Comparison of ENCODE assay signal across 24 cellular contexts in the genomic region with DNA sequence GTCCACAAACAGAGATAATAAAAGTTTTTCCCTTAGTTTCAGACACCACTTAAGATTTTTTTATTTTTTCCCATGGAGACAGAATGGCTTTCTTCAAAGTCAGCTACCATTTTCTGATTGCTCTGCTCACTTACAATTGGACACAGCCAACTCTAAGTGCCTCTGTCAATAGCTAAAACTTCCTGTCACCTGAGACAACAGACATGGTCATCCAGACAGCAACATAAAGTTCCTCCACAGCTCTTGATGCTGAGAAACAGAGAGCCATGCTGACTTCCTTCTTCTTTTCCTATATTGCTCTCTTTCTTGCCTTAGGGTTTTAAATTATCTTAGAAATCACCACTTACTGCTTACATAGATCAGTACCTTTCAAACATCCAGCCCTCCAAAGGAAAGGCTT. TPM values are rescaled to one million over a fixed set of nuclear protein-coding genes. Genes with fewer than 3 reads are reported as not detected.
A peak's percentile ranks its signal among the peaks of the same experiment; 100 is the strongest.
DNase-seq lines count a peak whose midpoint lies in the region; ATAC-seq, FAIRE-seq and TF ChIP-seq lines count a peak whose summit lies in the region.
"Had no signal": no experiment of that assay in that cellular context is flagged by ENCODE, and none has a peak within 500 bp of the region (broad histone marks: within the 10 kb centered on the region; RNA-seq: fewer than 3 reads in every experiment).

No MANE protein-coding gene starts in this region.

- RAD21 ChIA-PET in GM12878 (lab: Charles Lee; ENCODE audit: unreplicated experiment) = interaction anchor here (1.1 kb wide), 1 partner anchor 24 kb away, joined by 4 read pairs; no protein-coding TSS in a partner anchor

- H3K4me3 ChIP-seq in IMR-90 (ENCODE audit: insufficient read depth, low read depth, low read length) = no peak overlapping the region
- no peak overlapping the region for H3K4me3 ChIP-seq in GM12878
- H3K4me3 ChIP-seq: lung, pancreas, vagina had no signal

- H3K9me3 ChIP-seq in IMR-90 (ENCODE audit: control insufficient read depth, insufficient read depth, low read length) (no peaks in the 10 kb centered on the region), GM12878 (replicated peaks; ENCODE audit: control insufficient read depth, insufficient read depth, low read length) (no peaks in the 10 kb centered on the region)
- H3K9me3 ChIP-seq: pancreas, vagina had no signal

- TF ChIP-seq EP300 in GM12878 (IDR thresholded peaks at IDR 0.05; ENCODE audit: borderline replicate concordance in 1 of 2, control insufficient read depth in 1 of 2, low read depth in 2 of 2, low read length in 2 of 2) = no peak

- CTCF ChIA-PET in IMR-90 (lab: Yijun Ruan, JAX) = no interaction called here
- CTCF ChIA-PET in GM12878 (lab: Yijun Ruan, JAX) = interaction anchor here (1.0 to 1.2 kb wide), 2 partner anchors 10 to 67 kb away, joined by 4 to 5 read pairs; no protein-coding TSS in a partner anchor

- no peak overlapping the region for H2AK9ac ChIP-seq in IMR-90 (replicated peaks; ENCODE audit: low read depth, low read length, poor library complexity)

- no peak overlapping the region for H3K4me2 ChIP-seq in IMR-90 (ENCODE audit: low read depth, low read length)
- H3K4me2 ChIP-seq in GM12878 (ENCODE audit: control insufficient read depth, insufficient read depth) = no peak overlapping the region

- no peak overlapping the region for H4K8ac ChIP-seq in IMR-90 (ENCODE audit: low read depth in 2 of 2, low read length in 2 of 2)

- H3K27ac ChIP-seq in IMR-90 (ENCODE audit: insufficient read depth, low read length) (no peak overlapping the region), GM12878 (ENCODE audit: control insufficient read depth, insufficient read depth) (no peak overlapping the region)
- H3K27ac ChIP-seq: C4-2B, pancreas, vagina had no signal

- H3K4ac ChIP-seq in IMR-90 (ENCODE audit: low read depth, low read length) = no peak overlapping the region

- SMC1A ChIA-PET in GM12878 (lab: Charles Lee; ENCODE audit: uncharacterized antibody, unreplicated experiment) = interaction anchor here (0.9 kb wide), 1 partner anchor 9 kb away, joined by 3 read pairs; no protein-coding TSS in a partner anchor

- no peak for ATAC-seq in activated T-cell treated with anti-CD3 and anti-CD28 coated beads, Interleukin-2, amount 50 U/mL, for 72 hours (replicated peaks in 1 of 2)
- no peak for ATAC-seq in IMR-90 (ENCODE audit: low read depth)
- peak; percentile 39 for ATAC-seq in GM12878
- ATAC-seq in stimulated activated effector memory CD8-positive, alpha-beta T cell treated with anti-CD3 and anti-CD28 coated beads, Interleukin-12 subunit alpha, Interleukin-12 subunit beta, amount 100 ng/mL, for 72 hours = no peak
- ATAC-seq: activated naive CD4-positive, alpha-beta T cell treated with anti-CD3 and anti-CD28 coated beads, Interleukin-2, amount 50 U/mL, for 72 hours; activated T-cell treated with anti-CD3 and anti-CD28 coated beads, Interleukin-2, amount 50 U/mL, for 4 hours; pancreas; right cardiac atrium had no signal

- H3K27me3 ChIP-seq in IMR-90 (ENCODE audit: control insufficient read depth, insufficient read depth, low read length) (no peaks in the 10 kb centered on the region), GM12878 (replicated peaks in 1 of 2; ENCODE audit: control insufficient read depth in 2 of 2, insufficient read depth in 2 of 2, low read length in 1 of 2) (no peaks in the 10 kb centered on the region)
- H3K27me3 ChIP-seq: pancreas, vagina had no signal

- FAIRE-seq in GM12878 (lab: Jason Lieb, UNC) = no peak
- FAIRE-seq: islet of Langerhans had no signal

- H3K23ac ChIP-seq in IMR-90 (ENCODE audit: low read depth, low read length) = 0 out of 2 replicates have a peak overlapping the region, but pooled peaks have one; percentile 51

- no peak overlapping the region for H4K91ac ChIP-seq in IMR-90 (ENCODE audit: insufficient read depth, low read depth, low read length)

- peaks cover 62% of the 10 kb centered on the region for H3K79me2 ChIP-seq in GM12878 (ENCODE audit: control insufficient read depth, insufficient read depth, low read length)

- H2AFZ ChIP-seq in IMR-90 (replicated peaks; ENCODE audit: low read length, poor library complexity) (no peak overlapping the region), GM12878 (ENCODE audit: control insufficient read depth, low read depth, low read length) (no peak overlapping the region)

- TF ChIP-seq RAD21 in IMR-90 (IDR thresholded peaks at IDR 0.05; ENCODE audit: low read length) (no peak), GM12878 (IDR thresholded peaks at IDR 0.05; ENCODE audit: insufficient read depth, low read depth, low read length) (no peak)

- H4K20me1 ChIP-seq in IMR-90 (ENCODE audit: insufficient read depth, low read length) (peaks cover 3% of the 10 kb centered on the region; the same call in 1 of the 2 replicates), GM12878 (ENCODE audit: control insufficient read depth, insufficient read depth) (no peaks in the 10 kb centered on the region)

- H3K56ac ChIP-seq in IMR-90 (ENCODE audit: extremely low read depth, insufficient read depth, low read length) = no peak overlapping the region

- H2BK120ac ChIP-seq in IMR-90 (ENCODE audit: low read depth, low read length) = no peak overlapping the region

- peaks cover 6 to 27% of the 10 kb centered on the region in 2 donors for H3K36me3 Mint-ChIP-seq in activated T-cell treated with anti-CD3 and anti-CD28 coated beads, Interleukin-2, amount 50 U/mL, for 72 hours (ENCODE audit: insufficient read depth in 2 of 2)
- peaks cover 77% of the 10 kb centered on the region for H3K36me3 Mint-ChIP-seq in stimulated activated effector memory CD8-positive, alpha-beta T cell treated with anti-CD3 and anti-CD28 coated beads, Interleukin-12 subunit alpha, Interleukin-12 subunit beta, amount 100 ng/mL, for 72 hours
- H3K36me3 Mint-ChIP-seq in activated T-helper 2 cell treated with anti-CD3 and anti-CD28 coated beads, Interferon-gamma antibody, Interleukin-2, Interleukin-4, amounts not matched to agents 10 μg/mL and 5 μg/mL and 100 μg/mL, durations not matched to agents 14 hours and 24 hours and 36 hours (ENCODE audit: low read depth) = peaks cover 58% of the 10 kb centered on the region

- POLR2A ChIA-PET in IMR-90 (lab: Charles Lee; ENCODE audit: unreplicated experiment) (interaction anchor here (0.6 kb wide), 1 partner anchor 11 kb away, joined by 4 read pairs; no protein-coding TSS in a partner anchor), GM12878 (lab: Charles Lee) (interaction anchor here (1.1 kb wide), 2 partner anchors 11 to 12 kb away, joined by 3 to 4 read pairs; a partner anchor contains a TSS)

- H2BK20ac ChIP-seq in IMR-90 (ENCODE audit: low read depth, low read length) = no peak overlapping the region

- DNase-seq in activated T-cell treated with anti-CD3 and anti-CD28 coated beads, Interleukin-2, amount 50 U/mL, for 72 hours = no peak
- DNase-seq in activated T-cell treated with anti-CD3 and anti-CD28 coated beads, Interleukin-2, amount 50 U/mL, for 48 hours = no peak
- DNase-seq in IMR-90 (no peak), GM12878 (ENCODE audit: low read depth, low spot score) (no peak), NCI-H1694 (lab: John Stamatoyannopoulos, UW) (no peak)
- no peak for DNase-seq in stimulated activated effector memory CD8-positive, alpha-beta T cell treated with anti-CD3 and anti-CD28 coated beads, Interleukin-12 subunit alpha, Interleukin-12 subunit beta, amount 100 ng/mL, for 72 hours (ENCODE audit: low spot score in 2 of 2)
- DNase-seq in effector CD8-positive, alpha-beta T cell (lab: John Stamatoyannopoulos, UW) = no peak
- DNase-seq in activated T-helper 2 cell treated with anti-CD3 and anti-CD28 coated beads, Interferon-gamma antibody, Interleukin-2, Interleukin-4, amounts not matched to agents 10 μg/mL and 5 μg/mL and 100 μg/mL, durations not matched to agents 14 hours and 24 hours and 36 hours (ENCODE audit: low spot score) = no peak
- DNase-seq: activated B cell treated with CpG ODN at 0.5 μM for 24 hours; activated CD4-positive, alpha-beta memory T cell treated with anti-CD3 and anti-CD28 coated beads, Interleukin-2, amount 10 ng/mL, durations not matched to agents 7 days and 5 days; activated T-cell treated with anti-CD3 and anti-CD28 coated beads, Interleukin-2, amount 50 U/mL, for 4 hours; DMS153; foreskin melanocyte; hippocampal formation; NCI-H1436 treated with DMSO at 0.1 percent for 48 hours; NCI-H2171 treated with DMSO at 0.1 percent for 48 hours; pancreas; right cardiac atrium; stimulated activated CD4-positive, alpha-beta T cell treated with anti-CD3 and anti-CD28 coated beads, Interleukin-15, amount 100 ng/mL, for 24 hours had no signal

- no peak overlapping the region for H3K14ac ChIP-seq in IMR-90 (replicated peaks; ENCODE audit: low read depth, low read length)

- H4K5ac ChIP-seq in IMR-90 (ENCODE audit: low read depth, low read length) = no peak overlapping the region

- in situ Hi-C loops in IMR-90 (cut with MboI; ENCODE audit: low sequenced_read_pairs) = no loop called here
- in situ Hi-C loops in GM12878 (cut with MboI) = no loop called here

- no peak overlapping the region for H2BK15ac ChIP-seq in IMR-90 (ENCODE audit: low read depth, low read length)

- intact Hi-C loops in IMR-90 (cut with micrococcal nuclease) = no loop called here
- intact Hi-C loops in GM12878 (cut with micrococcal nuclease; ENCODE audit: unreplicated experiment) = no loop called here
- intact Hi-C loops in activated T-helper 2 cell treated with anti-CD3 and anti-CD28 coated beads, Interferon-gamma antibody, Interleukin-2, Interleukin-4, amounts not matched to agents 10 μg/mL and 5 μg/mL and 100 μg/mL, durations not matched to agents 14 hours and 24 hours and 36 hours (cut with micrococcal nuclease) = no loop called here

- no peak overlapping the region for H3K18ac ChIP-seq in IMR-90 (ENCODE audit: low read depth, low read length)

- H3K4me1 ChIP-seq in IMR-90 (ENCODE audit: control insufficient read depth, insufficient read depth, low read length) (no peaks in the 10 kb centered on the region), GM12878 (ENCODE audit: control insufficient read depth, insufficient read depth, low read length) (peaks cover 3% of the 10 kb centered on the region; the same call in 1 of the 2 replicates)

- H3K27ac Mint-ChIP-seq in activated T-cell treated with anti-CD3 and anti-CD28 coated beads, Interleukin-2, amount 50 U/mL, for 72 hours = peak overlapping the region; percentile 81
- H3K27ac Mint-ChIP-seq in stimulated activated effector memory CD8-positive, alpha-beta T cell treated with anti-CD3 and anti-CD28 coated beads, Interleukin-12 subunit alpha, Interleukin-12 subunit beta, amount 100 ng/mL, for 72 hours = peak overlapping the region; percentile 11
- no peak overlapping the region for H3K27ac Mint-ChIP-seq in activated T-helper 2 cell treated with anti-CD3 and anti-CD28 coated beads, Interferon-gamma antibody, Interleukin-2, Interleukin-4, amounts not matched to agents 10 μg/mL and 5 μg/mL and 100 μg/mL, durations not matched to agents 14 hours and 24 hours and 36 hours
- H3K27ac Mint-ChIP-seq: activated B cell treated with CpG ODN at 0.5 μM for 24 hours; activated CD4-positive, alpha-beta memory T cell treated with anti-CD3 and anti-CD28 coated beads, Interleukin-2, amount 10 ng/mL, durations not matched to agents 7 days and 5 days; activated naive CD4-positive, alpha-beta T cell treated with anti-CD3 and anti-CD28 coated beads, Interleukin-2, amount 50 U/mL, for 72 hours had no signal

- H3K9me3 Mint-ChIP-seq in activated T-cell treated with anti-CD3 and anti-CD28 coated beads, Interleukin-2, amount 50 U/mL, for 72 hours = no peaks in the 10 kb centered on the region
- H3K9me3 Mint-ChIP-seq in stimulated activated effector memory CD8-positive, alpha-beta T cell treated with anti-CD3 and anti-CD28 coated beads, Interleukin-12 subunit alpha, Interleukin-12 subunit beta, amount 100 ng/mL, for 72 hours = no peaks in the 10 kb centered on the region
- H3K9me3 Mint-ChIP-seq in activated T-helper 2 cell treated with anti-CD3 and anti-CD28 coated beads, Interferon-gamma antibody, Interleukin-2, Interleukin-4, amounts not matched to agents 10 μg/mL and 5 μg/mL and 100 μg/mL, durations not matched to agents 14 hours and 24 hours and 36 hours = no peaks in the 10 kb centered on the region
- H3K9me3 Mint-ChIP-seq: activated B cell treated with CpG ODN at 0.5 μM for 24 hours; activated CD4-positive, alpha-beta memory T cell treated with anti-CD3 and anti-CD28 coated beads, Interleukin-2, amount 10 ng/mL, durations not matched to agents 7 days and 5 days; activated naive CD4-positive, alpha-beta T cell treated with anti-CD3 and anti-CD28 coated beads, Interleukin-2, amount 50 U/mL, for 72 hours; activated T-cell treated with anti-CD3 and anti-CD28 coated beads, Interleukin-2, amount 50 U/mL, for 4 hours had no signal

- dilution Hi-C loops in IMR-90 (cut with HindIII; ENCODE audit: low sequenced_read_pairs, unreplicated experiment) = no loop called here

- no peaks in the 10 kb centered on the region for H3K9me1 ChIP-seq in IMR-90 (ENCODE audit: insufficient read depth, low read length)

- H2AK5ac ChIP-seq in IMR-90 (ENCODE audit: low read depth, low read length) = no peak overlapping the region

- no peak for TF ChIP-seq POLR2A in IMR-90 (IDR thresholded peaks at IDR 0.05; ENCODE audit: low read depth, low read length)
- TF ChIP-seq POLR2A in GM12878 (IDR thresholded peaks at IDR 0.05; ENCODE audit: low read depth, low read length) = no peak

- H3K9ac ChIP-seq in IMR-90 (ENCODE audit: low read depth, low read length) (no peak overlapping the region), GM12878 (ENCODE audit: control insufficient read depth, insufficient read depth, low read length) (no peak overlapping the region)

- H3K36me3 ChIP-seq in IMR-90 (ENCODE audit: control insufficient read depth, insufficient read depth, low read length) (peaks cover 8% of the 10 kb centered on the region; the same call in 1 of the 2 replicates), GM12878 (ENCODE audit: control insufficient read depth in 2 of 2, insufficient read depth in 2 of 2, low read length in 1 of 2) (peaks cover 0 to 13% of the 10 kb centered on the region in 2 experiments; a peak in 1 of 4 replicates)
- H3K36me3 ChIP-seq: pancreas, vagina had no signal

- peaks cover 13% of the 10 kb centered on the region in 2 experiments for H3K79me1 ChIP-seq in IMR-90 (ENCODE audit: low read depth in 1 of 2, low read length in 2 of 2)

- H2BK5ac ChIP-seq in IMR-90 (ENCODE audit: low read depth, low read length, poor library complexity, severe bottlenecking) = no peak overlapping the region

- H3K27me3 Mint-ChIP-seq in activated T-cell treated with anti-CD3 and anti-CD28 coated beads, Interleukin-2, amount 50 U/mL, for 72 hours (ENCODE audit: low read depth) = no peaks in the 10 kb centered on the region
- no peaks in the 10 kb centered on the region for H3K27me3 Mint-ChIP-seq in activated T-helper 2 cell treated with anti-CD3 and anti-CD28 coated beads, Interferon-gamma antibody, Interleukin-2, Interleukin-4, amounts not matched to agents 10 μg/mL and 5 μg/mL and 100 μg/mL, durations not matched to agents 14 hours and 24 hours and 36 hours (ENCODE audit: low read depth)
- H3K27me3 Mint-ChIP-seq: activated B cell treated with CpG ODN at 0.5 μM for 24 hours; activated CD4-positive, alpha-beta memory T cell treated with anti-CD3 and anti-CD28 coated beads, Interleukin-2, amount 10 ng/mL, durations not matched to agents 7 days and 5 days had no signal

- H3K4me1 Mint-ChIP-seq in activated T-cell treated with anti-CD3 and anti-CD28 coated beads, Interleukin-2, amount 50 U/mL, for 72 hours (ENCODE audit: low read depth) = peaks cover 86% of the 10 kb centered on the region
- H3K4me1 Mint-ChIP-seq in stimulated activated effector memory CD8-positive, alpha-beta T cell treated with anti-CD3 and anti-CD28 coated beads, Interleukin-12 subunit alpha, Interleukin-12 subunit beta, amount 100 ng/mL, for 72 hours = peaks cover 63% of the 10 kb centered on the region
- peaks cover 60% of the 10 kb centered on the region for H3K4me1 Mint-ChIP-seq in activated T-helper 2 cell treated with anti-CD3 and anti-CD28 coated beads, Interferon-gamma antibody, Interleukin-2, Interleukin-4, amounts not matched to agents 10 μg/mL and 5 μg/mL and 100 μg/mL, durations not matched to agents 14 hours and 24 hours and 36 hours (ENCODE audit: low read depth)

- BruUV-seq in IMR-90 (replicated peaks; lab: Mats Ljungman, UMichigan) = no TSS peak
- BruUV-seq in GM12878 (replicated peaks; lab: Mats Ljungman, UMichigan) = no TSS peak

- TF ChIP-seq CTCF in IMR-90 (conservative IDR thresholded peaks at IDR 0.05; ENCODE audit: low read depth, low read length) (no peak), GM12878 (IDR thresholded peaks at IDR 0.05 in 2 of 3, conservative IDR thresholded peaks at IDR 0.05 in 1 of 3; ENCODE audit: control insufficient read depth in 2 of 3, extremely low read depth in 1 of 3, insufficient read depth in 1 of 3, low read depth in 3 of 3, low read length in 3 of 3) (no peak)

- peak overlapping the region in 1 of 2 donors; percentile 54 for H3K4me3 Mint-ChIP-seq in activated T-cell treated with anti-CD3 and anti-CD28 coated beads, Interleukin-2, amount 50 U/mL, for 72 hours
- no peak overlapping the region for H3K4me3 Mint-ChIP-seq in stimulated activated effector memory CD8-positive, alpha-beta T cell treated with anti-CD3 and anti-CD28 coated beads, Interleukin-12 subunit alpha, Interleukin-12 subunit beta, amount 100 ng/mL, for 72 hours
- no peak overlapping the region for H3K4me3 Mint-ChIP-seq in activated T-helper 2 cell treated with anti-CD3 and anti-CD28 coated beads, Interferon-gamma antibody, Interleukin-2, Interleukin-4, amounts not matched to agents 10 μg/mL and 5 μg/mL and 100 μg/mL, durations not matched to agents 14 hours and 24 hours and 36 hours (ENCODE audit: low read depth)
- H3K4me3 Mint-ChIP-seq: activated B cell treated with CpG ODN at 0.5 μM for 24 hours; activated CD4-positive, alpha-beta memory T cell treated with anti-CD3 and anti-CD28 coated beads, Interleukin-2, amount 10 ng/mL, durations not matched to agents 7 days and 5 days; activated T-cell treated with anti-CD3 and anti-CD28 coated beads, Interleukin-2, amount 50 U/mL, for 4 hours had no signal

RNA-seq across cellular contexts. Expression of a gene that starts 12.0 kb away (rescaled TPM):
- total RNA-seq in activated T-cell treated with anti-CD3 and anti-CD28 coated beads, Interleukin-2, amount 50 U/mL, for 72 hours = 10 to 100 TPM; 49.9 to 52.1 TPM
- total RNA-seq in IMR-90 (2012; rRNA removed) (13.1 and 20.0 TPM in 2 replicates), GM12878 (2014; rRNA removed) (14.5 and 16.7 TPM in 2 replicates), GM12878 (2014; rRNA removed; fragmentation: Illumina TruSeq; extraction: Trizol) (33.9 and 34.3 TPM in 2 replicates), GM12878 (2021) (28.5 and 31.2 TPM in 2 replicates)
- polyA plus RNA-seq in IMR-90 (2012; rRNA removed) (6.9 TPM in 2 replicates), GM12878 (2011; rRNA removed) (23.0 and 31.8 TPM in 2 replicates), GM12878 (2014; fragmentation: Illumina TruSeq; extraction: Trizol) (24.5 and 38.1 TPM in 2 replicates), GM12878 (2014; fragmentation: Nextera tagmentation; extraction: Ambion mirVana) (1 to 10 TPM; 6.8 to 7.4 TPM), GM12878 (2014; rRNA removed) (11.0 and 11.8 TPM in 2 replicates), GM12878 (2016; fragmentation: Nextera tagmentation; extraction: Ambion mirVana) (10 to 100 TPM; 26.6 to 27.6 TPM)
- 3.5 and 4.1 TPM in 2 replicates for polyA plus RNA-seq in IMR-90 (2012; cell fraction: cytosol; rRNA removed)
- polyA plus RNA-seq in IMR-90 (2012; cell fraction: nucleus; rRNA removed; ENCODE audit: low replicate concordance) = 18.9 and 19.0 TPM in 2 replicates
- 74.0 and 78.7 TPM in 2 replicates for total RNA-seq in GM12878 (2013; cell fraction: nucleolus; rRNA removed)
- 6.9 TPM for polyA plus RNA-seq in GM12878 (2011; ENCODE audit: low read depth)
- 8.9 and 13.6 TPM in 2 replicates for polyA plus RNA-seq in GM12878 (2011; cell fraction: cytosol; rRNA removed)
- 16.8 and 17.5 TPM in 2 replicates for polyA plus RNA-seq in GM12878 (2011; cell fraction: nucleus; rRNA removed)
- 11.8 and 13.5 TPM in 2 replicates for polyA plus RNA-seq in GM12878 (2012)
- 18.2 and 29.6 TPM in 2 replicates for polyA minus RNA-seq in GM12878 (2011; rRNA and poly(A)+ RNA removed)
- polyA minus RNA-seq in GM12878 (2011; cell fraction: cytosol; rRNA and poly(A)+ RNA removed) = 17.6 and 20.5 TPM in 2 replicates
- 29.5 and 47.8 TPM in 2 replicates for polyA minus RNA-seq in GM12878 (2011; cell fraction: nucleus; rRNA and poly(A)+ RNA removed)
- 40.2 and 40.8 TPM in 2 replicates for total RNA-seq in activated T-helper 2 cell treated with anti-CD3 and anti-CD28 coated beads, Interferon-gamma antibody, Interleukin-2, Interleukin-4, amounts not matched to agents 10 μg/mL and 5 μg/mL and 100 μg/mL, durations not matched to agents 14 hours and 24 hours and 36 hours
